In the genomic region with DNA sequence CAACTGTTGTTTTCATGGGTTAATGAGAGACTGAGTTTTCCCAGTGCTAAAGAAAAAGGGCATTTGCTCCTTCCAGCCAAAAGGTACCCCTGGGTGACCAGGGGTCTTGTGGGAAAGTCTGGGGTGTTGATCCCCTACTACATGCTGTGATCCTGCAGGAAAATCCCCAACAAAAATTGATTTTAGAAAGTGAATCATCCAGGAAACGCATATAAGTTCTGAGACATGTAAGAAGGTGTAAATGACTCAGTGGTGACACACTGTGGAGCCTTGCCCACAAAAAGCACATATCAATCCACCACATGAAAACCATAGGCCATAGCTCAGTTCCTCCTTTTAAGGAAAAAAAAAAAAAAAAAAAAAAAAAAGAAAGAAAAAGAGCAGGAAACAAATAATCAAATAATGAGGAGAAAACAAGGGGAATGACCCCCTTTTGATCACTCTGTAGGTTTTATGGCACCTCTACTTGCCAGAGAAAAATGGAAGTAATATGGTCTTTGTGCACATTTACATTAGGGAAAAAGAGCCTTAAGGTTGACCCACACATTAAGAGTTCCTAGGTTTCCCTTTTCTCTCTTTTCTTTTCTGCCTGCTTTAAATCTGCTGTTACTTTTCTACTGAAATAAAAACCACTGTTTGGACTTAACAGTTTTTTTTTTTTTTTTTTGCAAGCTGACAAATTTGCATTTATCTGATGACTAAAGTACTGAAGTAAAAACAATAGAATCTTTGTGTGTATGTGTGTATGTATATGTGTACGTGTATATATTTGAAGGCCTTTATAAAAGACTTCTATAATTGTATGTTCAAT, we compare ENCODE assay signal across 9 cellular contexts.
A peak's percentile ranks its signal among the peaks of the same experiment; 100 is the strongest.
DNase-seq lines count a peak whose midpoint lies in the region; ATAC-seq and TF ChIP-seq lines count a peak whose summit lies in the region.
"Had no signal": no experiment of that assay in that cellular context is flagged by ENCODE, and none has a peak within 500 bp of the region (broad histone marks: within the 10 kb centered on the region; RNA-seq: fewer than 3 reads in every experiment).

No MANE protein-coding gene starts in this region.

- peaks cover 7% of the 10 kb centered on the region for H3K9me3 Mint-ChIP-seq in WTC11
- H3K9me3 Mint-ChIP-seq: activated naive CD4-positive, alpha-beta T cell treated with anti-CD3 and anti-CD28 coated beads, Interleukin-2, amount 50 U/mL, for 24 hours had no signal

- H3K36me3 Mint-ChIP-seq in WTC11, result peaks cover 25% of the 10 kb centered on the region
- H3K36me3 Mint-ChIP-seq: activated naive CD4-positive, alpha-beta T cell treated with anti-CD3 and anti-CD28 coated beads, Interleukin-2, amount 50 U/mL, for 24 hours had no signal

- intact Hi-C loops in posterior vena cava (cut with DNase I), result no loop called here

- ATAC-seq in GM19043 (IDR thresholded peaks at IDR 0.05; ENCODE audit: low read depth, unreplicated experiment) (peak; percentile 100), HG03139 (IDR thresholded peaks at IDR 0.05; ENCODE audit: unreplicated experiment) (peak; percentile 94), WTC11 (no peak)

- CTCF ChIA-PET in WTC11 (lab: Charles Lee), result interaction anchor here (0.6 to 1.2 kb wide), 3 partner anchors 233 to 1522 kb away, joined by 3 to 4 read pairs (median 3); no protein-coding TSS in a partner anchor

- peak overlapping the region; percentile 30 for H3K27ac Mint-ChIP-seq in WTC11
- H3K27ac Mint-ChIP-seq: activated naive CD4-positive, alpha-beta T cell treated with anti-CD3 and anti-CD28 coated beads, Interleukin-2, amount 50 U/mL, for 24 hours had no signal

- POLR2A ChIA-PET in WTC11 (lab: Charles Lee), result interaction anchor here (0.6 to 0.7 kb wide), 2 partner anchors 34 to 675 kb away, joined by 3 read pairs; no protein-coding TSS in a partner anchor

- H3K4me3 Mint-ChIP-seq in WTC11, result no peak overlapping the region
- H3K4me3 Mint-ChIP-seq: activated naive CD4-positive, alpha-beta T cell treated with anti-CD3 and anti-CD28 coated beads, Interleukin-2, amount 50 U/mL, for 24 hours had no signal

- no peaks in the 10 kb centered on the region for H3K27me3 Mint-ChIP-seq in WTC11 (ENCODE audit: low read depth)

- no peak for TF ChIP-seq CTCF in WTC11 (IDR thresholded peaks at IDR 0.05)

- peaks cover 68% of the 10 kb centered on the region for H3K4me1 Mint-ChIP-seq in WTC11
- H3K4me1 Mint-ChIP-seq: activated naive CD4-positive, alpha-beta T cell treated with anti-CD3 and anti-CD28 coated beads, Interleukin-2, amount 50 U/mL, for 24 hours had no signal

- peak; percentile 90 for DNase-seq in A172 (ENCODE audit: low spot score)
- DNase-seq in WTC11 (ENCODE audit: low spot score), result no peak
- DNase-seq in posterior vena cava (ENCODE audit: low spot score), result no peak
- DNase-seq in putamen (ENCODE audit: low spot score), result no peak
- no peak for DNase-seq in AML-193 (lab: John Stamatoyannopoulos, UW)
- no peak for DNase-seq in GM19238 (ENCODE audit: insufficient read length, low spot score)

TF ChIP-seq in WTC11, 78 proteins besides CTCF, POLR2A, EP300 and RAD21:
- TF ChIP-seq TEAD1 (CRISPR knock-in tag; IDR thresholded peaks at IDR 0.05), result no peak
- TF ChIP-seq TEAD4 (CRISPR knock-in tag; IDR thresholded peaks at IDR 0.05), result no peak
- TF ChIP-seq ZNF219 (CRISPR knock-in tag; IDR thresholded peaks at IDR 0.05; ENCODE audit: borderline replicate concordance), result no peak
- TF ChIP-seq, protein P1, sequence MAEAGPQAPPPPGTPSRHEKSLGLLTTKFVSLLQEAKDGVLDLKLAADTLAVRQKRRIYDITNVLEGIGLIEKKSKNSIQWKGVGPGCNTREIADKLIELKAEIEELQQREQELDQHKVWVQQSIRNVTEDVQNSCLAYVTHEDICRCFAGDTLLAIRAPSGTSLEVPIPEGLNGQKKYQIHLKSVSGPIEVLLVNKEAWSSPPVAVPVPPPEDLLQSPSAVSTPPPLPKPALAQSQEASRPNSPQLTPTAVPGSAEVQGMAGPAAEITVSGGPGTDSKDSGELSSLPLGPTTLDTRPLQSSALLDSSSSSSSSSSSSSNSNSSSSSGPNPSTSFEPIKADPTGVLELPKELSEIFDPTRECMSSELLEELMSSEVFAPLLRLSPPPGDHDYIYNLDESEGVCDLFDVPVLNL (CRISPR knock-in tag; IDR thresholded peaks at IDR 0.05; ENCODE audit: borderline replicate concordance, low read depth), result no peak
- TF ChIP-seq OVOL2 (CRISPR knock-in tag; IDR thresholded peaks at IDR 0.05; ENCODE audit: borderline replicate concordance), result no peak
- TF ChIP-seq SMAD4 (CRISPR knock-in tag; IDR thresholded peaks at IDR 0.05), result no peak
- TF ChIP-seq HMGA2 (CRISPR knock-in tag; IDR thresholded peaks at IDR 0.05), result no peak
- no peak for TF ChIP-seq ZNF423 (CRISPR knock-in tag; IDR thresholded peaks at IDR 0.05)
- no peak for TF ChIP-seq FOXJ3 (CRISPR knock-in tag; IDR thresholded peaks at IDR 0.05; ENCODE audit: borderline replicate concordance)
- TF ChIP-seq SMAD3 (CRISPR knock-in tag; IDR thresholded peaks at IDR 0.05; ENCODE audit: borderline replicate concordance), result no peak
- TF ChIP-seq, protein P2, sequence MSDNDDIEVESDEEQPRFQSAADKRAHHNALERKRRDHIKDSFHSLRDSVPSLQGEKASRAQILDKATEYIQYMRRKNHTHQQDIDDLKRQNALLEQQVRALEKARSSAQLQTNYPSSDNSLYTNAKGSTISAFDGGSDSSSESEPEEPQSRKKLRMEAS (CRISPR knock-in tag; IDR thresholded peaks at IDR 0.05), result no peak
- no peak for TF ChIP-seq ZBTB21 (CRISPR knock-in tag; IDR thresholded peaks at IDR 0.05; ENCODE audit: borderline replicate concordance)
- no peak for TF ChIP-seq NFE2L1 (CRISPR knock-in tag; IDR thresholded peaks at IDR 0.05)
- TF ChIP-seq NR1H2 (CRISPR knock-in tag; IDR thresholded peaks at IDR 0.05), result no peak
